In genomic region chr19:4055209-4055552, GRCh38 we compare ENCODE assay signal across 1 cellular context.
A peak's percentile ranks its signal among the peaks of the same experiment; 100 is the strongest.
TF ChIP-seq lines count a peak whose summit lies in the region.

No MANE protein-coding gene starts in this region.

TF ChIP-seq in HepG2, 621 proteins besides CTCF, POLR2A, EP300 and RAD21 (continued from another document):
- no peak for TF ChIP-seq ZNF800 (CRISPR knock-in tag; IDR thresholded peaks at IDR 0.05)
- TF ChIP-seq PRPF4 (IDR thresholded peaks at IDR 0.05; ENCODE audit: low read depth, low read length, poor library complexity, severe bottlenecking): peak; percentile 54
- TF ChIP-seq ZBTB38 (CRISPR knock-in tag; IDR thresholded peaks at IDR 0.05): peak; percentile 89
- TF ChIP-seq ZNF101 (CRISPR knock-in tag; IDR thresholded peaks at IDR 0.05; ENCODE audit: borderline replicate concordance, low read depth): no peak
